8 cellular contexts compared by ENCODE assay signal in genomic region chr7:65722361-65722792, GRCh38.
A peak's percentile ranks its signal among the peaks of the same experiment; 100 is the strongest.
DNase-seq lines count a peak whose midpoint lies in the region; ATAC-seq, FAIRE-seq and TF ChIP-seq lines count a peak whose summit lies in the region.

No MANE protein-coding gene starts in this region.

- H3K27me3 ChIP-seq in right atrium auricular region, result no peaks in the 10 kb centered on the region

- no peaks in the 10 kb centered on the region for H3K27me3 Mint-ChIP-seq in activated naive CD4-positive, alpha-beta T cell treated with anti-CD3 and anti-CD28 coated beads, Interleukin-2, amount 10 ng/mL, durations not matched to agents 7 days and 5 days

- peak; percentile 61 for FAIRE-seq in GM19239 (lab: Jason Lieb, UNC)

- H3K4me1 Mint-ChIP-seq in activated naive CD4-positive, alpha-beta T cell treated with anti-CD3 and anti-CD28 coated beads, Interleukin-2, amount 10 ng/mL, durations not matched to agents 7 days and 5 days, result peaks cover 2% of the 10 kb centered on the region

- H3K4me3 ChIP-seq in right atrium auricular region, result no peak overlapping the region

- no peak for ATAC-seq in GM21360 (IDR thresholded peaks at IDR 0.05; ENCODE audit: unreplicated experiment)

- peak; percentile 34 for DNase-seq in AG20443 (ENCODE audit: low spot score)
- DNase-seq in GM19239 (ENCODE audit: insufficient read length, low spot score), result no peak
- peak; percentile 37 for DNase-seq in KBM-7
- DNase-seq in SK-N-DZ (ENCODE audit: low spot score), result peak; percentile 39
- DNase-seq in activated naive CD4-positive, alpha-beta T cell treated with anti-CD3 and anti-CD28 coated beads, Interleukin-2, amount 10 ng/mL, durations not matched to agents 7 days and 5 days, result peak; percentile 81
- peak; percentile 61 for DNase-seq in right atrium auricular region (ENCODE audit: low spot score)
- peak; percentile 69 for DNase-seq in stimulated activated CD4-positive, alpha-beta T cell treated with anti-CD3 and anti-CD28 coated beads, Interleukin-15, amount 100 ng/mL, for 24 hours

- H3K36me3 ChIP-seq in right atrium auricular region, result peaks cover 8% of the 10 kb centered on the region

- no peak overlapping the region for H3K27ac ChIP-seq in right atrium auricular region

- H3K36me3 Mint-ChIP-seq in activated naive CD4-positive, alpha-beta T cell treated with anti-CD3 and anti-CD28 coated beads, Interleukin-2, amount 10 ng/mL, durations not matched to agents 7 days and 5 days, result peaks cover 5% of the 10 kb centered on the region

- no peak overlapping the region for H3K4me3 Mint-ChIP-seq in activated naive CD4-positive, alpha-beta T cell treated with anti-CD3 and anti-CD28 coated beads, Interleukin-2, amount 10 ng/mL, durations not matched to agents 7 days and 5 days

- no peaks in the 10 kb centered on the region for H3K9me3 ChIP-seq in right atrium auricular region

- H3K4me1 ChIP-seq in right atrium auricular region, result no peaks in the 10 kb centered on the region

- TF ChIP-seq CTCF in right atrium auricular region (IDR thresholded peaks at IDR 0.05), result peak; percentile 54 to 85

- in situ Hi-C loops in KBM-7 (cut with MboI; ENCODE audit: low pct_unique_long_range_greater_than_20kb, low sequenced_read_pairs), result no loop called here

- no peaks in the 10 kb centered on the region for H3K9me3 Mint-ChIP-seq in activated naive CD4-positive, alpha-beta T cell treated with anti-CD3 and anti-CD28 coated beads, Interleukin-2, amount 10 ng/mL, durations not matched to agents 7 days and 5 days

- peak overlapping the region; percentile 76 for H3K27ac Mint-ChIP-seq in activated naive CD4-positive, alpha-beta T cell treated with anti-CD3 and anti-CD28 coated beads, Interleukin-2, amount 10 ng/mL, durations not matched to agents 7 days and 5 days

- CTCF ChIA-PET in activated naive CD4-positive, alpha-beta T cell treated with anti-CD3 and anti-CD28 coated beads, Interleukin-2, amount 10 ng/mL, durations not matched to agents 7 days and 5 days (lab: Charles Lee), result interaction anchor here (0.6 to 2.5 kb wide), 3 partner anchors 28 to 757 kb away, joined by 3 to 23 read pairs (median 4); no protein-coding TSS in a partner anchor
